Comparison of ENCODE assay signal across 12 cellular contexts in genomic region chr2:172639823-172640222, GRCh38.
DNase-seq lines count a peak whose midpoint lies in the region; ATAC-seq and TF ChIP-seq lines count a peak whose summit lies in the region.
"Had no signal": no experiment of that assay in that cellular context is flagged by ENCODE, and none has a peak within 500 bp of the region (broad histone marks: within the 10 kb centered on the region; RNA-seq: fewer than 3 reads in every experiment).

No MANE protein-coding gene starts in this region.

- peaks cover 4% of the 10 kb centered on the region for H3K4me1 Mint-ChIP-seq in CD4-positive, alpha-beta T cell (ENCODE audit: low read depth)

- no peak for TF ChIP-seq CTCF in CD4-positive, alpha-beta T cell (IDR thresholded peaks at IDR 0.05)

- CTCF ChIA-PET in CD4-positive, alpha-beta T cell (lab: Charles Lee) = no interaction called here

- no peak overlapping the region for H3K4me3 Mint-ChIP-seq in CD4-positive, alpha-beta T cell
- H3K4me3 Mint-ChIP-seq: IgD-negative memory B cell had no signal

- H3K9me3 Mint-ChIP-seq in CD4-positive, alpha-beta T cell = no peaks in the 10 kb centered on the region
- H3K9me3 Mint-ChIP-seq: IgD-negative memory B cell had no signal

- no peaks in the 10 kb centered on the region for H3K9me3 ChIP-seq in CD4-positive, alpha-beta T cell (ENCODE audit: control insufficient read depth, low read length)

- no peak overlapping the region for H3K27ac ChIP-seq in CD4-positive, alpha-beta T cell (ENCODE audit: low read depth, low read length)
- H3K27ac ChIP-seq: parathyroid adenoma had no signal

- no peak overlapping the region for H3K27ac Mint-ChIP-seq in CD4-positive, alpha-beta T cell
- H3K27ac Mint-ChIP-seq: IgD-negative memory B cell had no signal

- H3K27me3 ChIP-seq in CD4-positive, alpha-beta T cell (ENCODE audit: control insufficient read depth, insufficient read depth, low read length) = no peaks in the 10 kb centered on the region

- POLR2A ChIA-PET in CD4-positive, alpha-beta T cell (lab: Charles Lee) = no interaction called here

- intact Hi-C loops in CD4-positive, alpha-beta T cell (cut with DNase I, micrococcal nuclease) = no loop called here

- H3K36me3 Mint-ChIP-seq in CD4-positive, alpha-beta T cell (ENCODE audit: low read depth) = no peaks in the 10 kb centered on the region

- ATAC-seq in GM19023 (IDR thresholded peaks at IDR 0.05; ENCODE audit: unreplicated experiment) (no peak), GM19463 (IDR thresholded peaks at IDR 0.05; ENCODE audit: unreplicated experiment) (no peak)
- ATAC-seq in CD4-positive, alpha-beta T cell (ENCODE audit: poor library complexity) = no peak

- no peaks in the 10 kb centered on the region for H3K27me3 Mint-ChIP-seq in CD4-positive, alpha-beta T cell
- H3K27me3 Mint-ChIP-seq: IgD-negative memory B cell had no signal

- DNase-seq in AG08395 (ENCODE audit: low spot score) (peak; percentile 61), EH (ENCODE audit: low read depth) (peak; percentile 90), SW480 (ENCODE audit: low spot score) (peak; percentile 50), fibroblast of peridontal ligament (ENCODE audit: extremely low read depth) (peak; percentile 94)
- DNase-seq in stimulated activated CD4-positive, alpha-beta T cell treated with anti-CD3 and anti-CD28 coated beads, Interleukin-4, amount 100 ng/mL, for 1 hour = no peak
- DNase-seq in CD4-positive, alpha-beta T cell = no peak
- DNase-seq: left colon, T-helper 1 cell had no signal

Comparison
In these comparisons a context has a peak if more than half of its experiments do, and no peak if none do; other contexts are left out.
1. DNase-seq: peak in AG08395 (single experiment), EH (single experiment), SW480 (single experiment) and fibroblast of peridontal ligament (single experiment); none in stimulated activated CD4-positive, alpha-beta T cell treated with anti-CD3 and anti-CD28 coated beads, Interleukin-4, amount 100 ng/mL, for 1 hour (single experiment) and CD4-positive, alpha-beta T cell (0 of 10).